Comparison of ENCODE assay signal across 18 cellular contexts in the genomic region with DNA sequence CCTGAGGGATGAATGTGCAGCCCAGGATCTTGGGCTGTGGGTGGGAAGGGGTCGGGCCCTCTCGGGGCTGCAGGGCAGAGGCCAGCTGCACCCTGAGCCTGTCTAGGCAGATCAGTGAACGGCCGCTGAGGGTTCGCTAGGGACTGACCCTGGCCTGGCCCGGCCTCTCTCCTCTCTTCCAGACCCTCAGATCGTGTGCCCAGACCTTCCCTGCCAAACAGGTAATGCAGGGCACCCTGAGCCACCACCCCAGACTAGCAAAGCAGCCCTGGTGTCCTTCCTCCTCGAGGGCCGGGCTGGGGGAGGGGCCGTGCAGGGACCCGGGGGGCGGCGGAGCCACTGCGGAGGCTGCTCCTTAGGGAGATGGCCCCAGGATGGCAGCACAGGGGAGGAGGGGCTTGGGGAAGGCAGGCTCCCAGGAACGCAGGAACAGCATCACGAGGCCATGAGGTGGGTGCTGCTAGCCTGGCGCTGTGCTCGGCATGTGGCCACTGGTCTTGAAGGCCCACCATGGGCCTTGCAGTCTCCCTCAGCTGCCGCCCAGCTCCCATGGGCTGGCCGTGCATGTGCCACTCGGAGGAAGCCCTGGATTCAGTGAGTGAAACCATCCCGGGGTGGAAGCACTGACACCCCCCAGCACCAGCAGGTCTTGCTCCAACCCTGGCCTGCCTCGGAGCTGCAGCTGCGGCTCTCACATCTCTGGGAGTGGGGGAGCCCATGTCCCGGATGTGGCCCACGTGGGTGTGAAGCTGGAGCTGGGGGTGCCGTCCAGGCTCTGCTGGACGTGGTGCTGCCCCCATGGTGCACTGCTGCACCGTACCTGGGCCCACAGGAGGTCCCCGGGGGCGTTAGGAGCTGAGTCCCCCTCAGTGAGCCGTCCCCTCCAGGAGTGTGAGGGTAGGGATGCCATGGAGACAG. TPM values are rescaled to one million over a fixed set of nuclear protein-coding genes. Genes with fewer than 3 reads are reported as not detected.
DNase-seq lines count a peak whose midpoint lies in the region; ATAC-seq and TF ChIP-seq lines count a peak whose summit lies in the region.
"Had no signal": no experiment of that assay in that cellular context is flagged by ENCODE, and none has a peak within 500 bp of the region (broad histone marks: within the 10 kb centered on the region; RNA-seq: fewer than 3 reads in every experiment).

No MANE protein-coding gene starts in this region.

- H3K4me3 ChIP-seq in left ventricle myocardium inferior (no peak overlapping the region), endodermal cell (ENCODE audit: low read length) (no peak overlapping the region), upper lobe of right lung (no peak overlapping the region)
- H3K4me3 ChIP-seq: hepatocyte had no signal

- H3K4me3 Mint-ChIP-seq in endodermal cell (no peak overlapping the region), mesothelial cell of epicardium (no peak overlapping the region)
- H3K4me3 Mint-ChIP-seq: activated naive CD8-positive, alpha-beta T cell; central memory CD8-positive, alpha-beta T cell had no signal

- H3K36me3 ChIP-seq in left ventricle myocardium inferior (peaks cover 48% of the 10 kb centered on the region), endodermal cell (ENCODE audit: control insufficient read depth, insufficient read depth, low read length) (peaks cover 29% of the 10 kb centered on the region), upper lobe of right lung (peaks cover 17% of the 10 kb centered on the region)
- H3K36me3 ChIP-seq: neutrophil had no signal

- no peaks in the 10 kb centered on the region for H3K9me3 ChIP-seq in left ventricle myocardium inferior (replicated peaks)
- H3K9me3 ChIP-seq in endodermal cell (ENCODE audit: control insufficient read depth, low read length): no peaks in the 10 kb centered on the region
- no peaks in the 10 kb centered on the region for H3K9me3 ChIP-seq in upper lobe of right lung
- H3K9me3 ChIP-seq: neutrophil had no signal

- H3K27me3 ChIP-seq in left ventricle myocardium inferior (ENCODE audit: low read depth) (no peaks in the 10 kb centered on the region), endodermal cell (ENCODE audit: control insufficient read depth, insufficient read depth, low read length, poor library complexity, severe bottlenecking) (no peaks in the 10 kb centered on the region), upper lobe of right lung (no peaks in the 10 kb centered on the region)
- H3K27me3 ChIP-seq: hepatocyte, neutrophil had no signal

- intact Hi-C loops in Right ventricle myocardium superior (cut with DNase I) (no loop called here), left ventricle myocardium inferior (cut with micrococcal nuclease) (no loop called here), upper lobe of right lung (cut with DNase I) (no loop called here)

- H3K36me3 Mint-ChIP-seq in endodermal cell (ENCODE audit: low read depth): peaks cover 32% of the 10 kb centered on the region
- peaks cover 11% of the 10 kb centered on the region for H3K36me3 Mint-ChIP-seq in mesothelial cell of epicardium

- H3K9ac ChIP-seq in endodermal cell (ENCODE audit: extremely low read depth, low read length, poor library complexity, severe bottlenecking): no peak overlapping the region

- H3K4me1 ChIP-seq in left ventricle myocardium inferior: peaks cover 22% of the 10 kb centered on the region
- H3K4me1 ChIP-seq in endodermal cell (ENCODE audit: control insufficient read depth, insufficient read depth, low read length): no peaks in the 10 kb centered on the region
- H3K4me1 ChIP-seq in upper lobe of right lung: no peaks in the 10 kb centered on the region

- H3K27ac Mint-ChIP-seq in endodermal cell (no peak overlapping the region), mesothelial cell of epicardium (no peak overlapping the region)
- H3K27ac Mint-ChIP-seq: activated naive CD8-positive, alpha-beta T cell had no signal

- 94% methylated on average over 16 to 32 of the region's 32 CpGs for WGBS in endodermal cell (ENCODE audit: insufficient coverage in 1 of 2, insufficient read length in 1 of 2), 2 experiments

- H3K27me3 Mint-ChIP-seq in endodermal cell (ENCODE audit: insufficient read depth): no peaks in the 10 kb centered on the region
- H3K27me3 Mint-ChIP-seq in mesothelial cell of epicardium (ENCODE audit: low read depth): no peaks in the 10 kb centered on the region
- H3K27me3 Mint-ChIP-seq: activated naive CD8-positive, alpha-beta T cell; central memory CD8-positive, alpha-beta T cell had no signal

- ATAC-seq in Right ventricle myocardium superior (ENCODE audit: poor library complexity) (no peak), upper lobe of right lung (no peak), GM19351 (IDR thresholded peaks at IDR 0.05; ENCODE audit: unreplicated experiment) (no peak), HG03469 (IDR thresholded peaks at IDR 0.05; ENCODE audit: unreplicated experiment) (no peak), HG02938 (IDR thresholded peaks at IDR 0.05; ENCODE audit: unreplicated experiment) (no peak)

- TF ChIP-seq CTCF in left ventricle myocardium inferior (IDR thresholded peaks at IDR 0.05; ENCODE audit: borderline replicate concordance): no peak
- TF ChIP-seq CTCF in endodermal cell (conservative IDR thresholded peaks at IDR 0.05): no peak
- no peak for TF ChIP-seq CTCF in mesothelial cell of epicardium (IDR thresholded peaks at IDR 0.05; ENCODE audit: unreplicated experiment)
- TF ChIP-seq CTCF in upper lobe of right lung (IDR thresholded peaks at IDR 0.05): no peak

- H3K9me3 Mint-ChIP-seq in endodermal cell (no peaks in the 10 kb centered on the region), mesothelial cell of epicardium (no peaks in the 10 kb centered on the region)
- H3K9me3 Mint-ChIP-seq: central memory CD8-positive, alpha-beta T cell had no signal

- H3K4me1 Mint-ChIP-seq in endodermal cell (no peaks in the 10 kb centered on the region), mesothelial cell of epicardium (peaks cover 14% of the 10 kb centered on the region)
- H3K4me1 Mint-ChIP-seq: central memory CD8-positive, alpha-beta T cell had no signal

- no peak overlapping the region for H3K27ac ChIP-seq in left ventricle myocardium inferior (replicated peaks)
- H3K27ac ChIP-seq in endodermal cell (ENCODE audit: low read depth, low read length): no peak overlapping the region
- no peak overlapping the region for H3K27ac ChIP-seq in upper lobe of right lung
- H3K27ac ChIP-seq: hepatocyte, neutrophil had no signal

- DNase-seq in Right ventricle myocardium superior (peak; percentile 38), left ventricle myocardium inferior (no peak), endodermal cell (peak; percentile 51), mesothelial cell of epicardium (ENCODE audit: low spot score in 2 of 2, unreplicated experiment in 2 of 2) (peak; percentile 18 to 36), upper lobe of right lung (peak; percentile 55)
- DNase-seq: DMS 273 treated with DMSO at 0.1 percent for 48 hours, HCEC 1CT, mammary epithelial cell, NCI-H2029 treated with DMSO at 0.1 percent for 48 hours, SHP77 treated with DMSO at 0.1 percent for 48 hours had no signal

RNA-seq across cellular contexts. Expression of a gene that starts 28.7 kb away (rescaled TPM):
- total RNA-seq in Right ventricle myocardium superior (191 TPM), left ventricle myocardium inferior (157 TPM), endodermal cell (100 to 1,000 TPM; 259 to 377 TPM), mesothelial cell of epicardium (846 to 986 TPM (median 933 TPM) in 3 replicates), upper lobe of right lung (269 TPM)
- 117 TPM for polyA plus RNA-seq in endodermal cell (2013, experiment 1 of 2)
- 114 TPM for polyA plus RNA-seq in endodermal cell (2013, experiment 2 of 2)

RNA-seq across cellular contexts. Expression of a gene that starts 28.8 kb away (rescaled TPM):
- total RNA-seq in Right ventricle myocardium superior: 1.9 TPM
- 2.2 TPM for total RNA-seq in left ventricle myocardium inferior
- total RNA-seq in endodermal cell: 1 to 10 TPM; 3.5 to 4.6 TPM
- polyA plus RNA-seq in endodermal cell (2013, experiment 1 of 2): 3.0 TPM
- 1.0 TPM for polyA plus RNA-seq in endodermal cell (2013, experiment 2 of 2)
- total RNA-seq in mesothelial cell of epicardium: 8.8 to 12.5 TPM (median 9.6 TPM) in 3 replicates
- 0.46 TPM for total RNA-seq in upper lobe of right lung
- total RNA-seq: epithelial cell of proximal tubule had no signal
- polyA plus RNA-seq: mammary epithelial cell had no signal

RNA-seq across cellular contexts. Expression of a gene that starts 57.7 kb away (rescaled TPM):
- total RNA-seq in Right ventricle myocardium superior (6.3 TPM), left ventricle myocardium inferior (7.0 TPM), endodermal cell (10 to 100 TPM; 29.5 to 31.9 TPM), mesothelial cell of epicardium (27.5 to 28.1 TPM (median 27.6 TPM) in 3 replicates), upper lobe of right lung (4.7 TPM)
- polyA plus RNA-seq in endodermal cell (2013, experiment 1 of 2): 32.1 TPM
- 33.4 TPM for polyA plus RNA-seq in endodermal cell (2013, experiment 2 of 2)
